In genomic region chr4:61446957-61447356, GRCh38 we compare ENCODE assay signal across 22 cellular contexts.
"Had no signal": no experiment of that assay in that cellular context is flagged by ENCODE, and none has a peak within 500 bp of the region (broad histone marks: within the 10 kb centered on the region; RNA-seq: fewer than 3 reads in every experiment).

No MANE protein-coding gene starts in this region.

- H3K4me3 ChIP-seq: cardiac muscle cell, heart left ventricle, pancreas, prostate gland, sigmoid colon, thoracic aorta, upper lobe of left lung had no signal

- DNase-seq: activated B cell treated with CpG ODN at 0.5 μM for 24 hours; activated CD4-positive, alpha-beta T cell treated with anti-CD3 and anti-CD28 coated beads for 36 hours; activated CD8-positive, alpha-beta memory T cell treated with anti-CD3 and anti-CD28 coated beads, Interleukin-2, amount 10 ng/mL, durations not matched to agents 7 days and 5 days; activated CD8-positive, alpha-beta T cell treated with anti-CD3 and anti-CD28 coated beads, Interleukin-2, amount 10 ng/mL, durations not matched to agents 7 days and 5 days; activated T-cell treated with anti-CD3 and anti-CD28 coated beads, Interleukin-2, amount 50 U/mL, for 48 hours; anterior cingulate cortex; heart left ventricle; hypothalamus; immature natural killer cell; kidney; midbrain; naive thymus-derived CD4-positive, alpha-beta T cell; pancreas; retina; sigmoid colon; small intestine; stimulated activated CD4-positive, alpha-beta T cell treated with anti-CD3 and anti-CD28 coated beads, Interleukin-4, amount 100 ng/mL, for 24 hours; upper lobe of left lung had no signal

- H3K9me3 ChIP-seq: heart left ventricle, pancreas, prostate gland, sigmoid colon, thoracic aorta, upper lobe of left lung had no signal

- H3K27me3 ChIP-seq: cardiac muscle cell, heart left ventricle, pancreas, sigmoid colon, upper lobe of left lung had no signal

- H3K4me1 ChIP-seq: pancreas, prostate gland, sigmoid colon, upper lobe of left lung had no signal

- H3K27ac ChIP-seq: cardiac muscle cell, heart left ventricle, pancreas, prostate gland, sigmoid colon, thoracic aorta, upper lobe of left lung had no signal

- ATAC-seq: activated CD4-positive, alpha-beta T cell treated with anti-CD3 and anti-CD28 coated beads for 36 hours; activated CD8-positive, alpha-beta memory T cell treated with anti-CD3 and anti-CD28 coated beads, Interleukin-2, amount 10 ng/mL, durations not matched to agents 7 days and 5 days; activated CD8-positive, alpha-beta T cell treated with anti-CD3 and anti-CD28 coated beads, Interleukin-2, amount 10 ng/mL, durations not matched to agents 7 days and 5 days; heart left ventricle; naive thymus-derived CD4-positive, alpha-beta T cell; pancreas; stimulated activated effector memory CD8-positive, alpha-beta T cell treated with anti-CD3 and anti-CD28 coated beads, Interleukin-12 subunit alpha, Interleukin-12 subunit beta, amount 100 ng/mL, for 72 hours had no signal

- H3K36me3 ChIP-seq: cardiac muscle cell, heart left ventricle, pancreas, prostate gland, sigmoid colon, thoracic aorta, upper lobe of left lung had no signal
